ENCODE assay signal across 1 cellular context in the genomic region with DNA sequence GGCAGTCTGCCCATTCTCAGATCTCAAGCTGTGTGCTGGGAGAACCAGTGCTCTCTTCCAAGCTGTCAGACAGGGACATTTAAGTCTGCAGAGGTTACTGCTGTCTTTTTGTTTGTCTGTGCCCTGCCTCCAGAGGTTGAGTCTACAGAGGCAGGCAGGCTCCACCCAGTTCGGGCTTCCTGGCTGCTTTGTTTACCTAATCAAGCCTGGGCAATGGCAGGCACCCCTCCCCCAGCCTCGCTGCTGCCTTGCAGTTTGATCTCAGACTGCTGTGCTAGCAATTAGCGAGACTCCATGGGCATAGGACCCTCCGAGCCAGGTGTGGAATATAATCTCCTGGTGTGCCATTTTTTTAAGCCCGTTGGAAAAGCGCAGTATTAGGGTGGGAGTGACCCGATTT.
TF ChIP-seq lines count a peak whose summit lies in the region.
"Not testable (repeated sequence)": the region's sequence is repeated elsewhere in the genome, so short reads cannot be mapped to it uniquely, and the experiment has no call there.

No MANE protein-coding gene starts in this region.

TF ChIP-seq in HepG2, 621 proteins besides CTCF, POLR2A, EP300 and RAD21 (continued from another document and continues in another):
- TF ChIP-seq HIC2 (CRISPR knock-in tag; IDR thresholded peaks at IDR 0.05; ENCODE audit: low read depth) (peak; percentile 54; the same call in 1 of the 2 replicates), SOX13 (CRISPR knock-in tag; conservative IDR thresholded peaks at IDR 0.05 in 1 of 2, IDR thresholded peaks at IDR 0.05 in 1 of 2) (peak in 1 of 2 experiments; percentile 27; a peak in 1 of 4 replicates), ZNF556 (CRISPR knock-in tag; IDR thresholded peaks at IDR 0.05; ENCODE audit: borderline replicate concordance) (0 out of 2 replicates have a peak, but pooled peaks have one; percentile 52), GABPB1 (CRISPR knock-in tag; IDR thresholded peaks at IDR 0.05) (0 out of 2 replicates have a peak, but pooled peaks have one; percentile 27), ZNF292 (CRISPR knock-in tag; IDR thresholded peaks at IDR 0.05; ENCODE audit: borderline replicate concordance, low read depth) (peak; percentile 90; the same call in 1 of the 2 replicates), SOX6 (CRISPR knock-in tag; IDR thresholded peaks at IDR 0.05) (peak; percentile 41; the same call in 1 of the 2 replicates), KAT8 (CRISPR knock-in tag; IDR thresholded peaks at IDR 0.05) (peak; percentile 44; the same call in 1 of the 2 replicates), FOXA1 (CRISPR knock-in tag; IDR thresholded peaks at IDR 0.05) (peak; percentile 87), ETV5 (CRISPR knock-in tag; IDR thresholded peaks at IDR 0.05; ENCODE audit: borderline replicate concordance) (0 out of 2 replicates have a peak, but pooled peaks have one; percentile 9), DPF2 (CRISPR knock-in tag; IDR thresholded peaks at IDR 0.05; ENCODE audit: borderline replicate concordance, low read depth) (0 out of 2 replicates have a peak, but pooled peaks have one; percentile 50), ELF3 (CRISPR knock-in tag; IDR thresholded peaks at IDR 0.05) (0 out of 2 replicates have a peak, but pooled peaks have one; percentile 19), THAP9 (CRISPR knock-in tag; IDR thresholded peaks at IDR 0.05; ENCODE audit: borderline replicate concordance) (peak; percentile 46; the same call in 1 of the 2 replicates), SALL1 (CRISPR knock-in tag; IDR thresholded peaks at IDR 0.05) (0 out of 2 replicates have a peak, but pooled peaks have one; percentile 41), ESRRA (CRISPR knock-in tag; IDR thresholded peaks at IDR 0.05; ENCODE audit: low read depth) (peak; percentile 36; the same call in 1 of the 2 replicates), NR2F1 (CRISPR knock-in tag; IDR thresholded peaks at IDR 0.05) (0 out of 4 replicates have a peak, but pooled peaks of 1 of the 2 experiments have one; percentile 19), SAP130 (CRISPR knock-in tag; IDR thresholded peaks at IDR 0.05; ENCODE audit: low read depth) (peak; percentile 43; the same call in 1 of the 2 replicates), ZNF644 (CRISPR knock-in tag; IDR thresholded peaks at IDR 0.05; ENCODE audit: low read depth) (0 out of 2 replicates have a peak, but pooled peaks have one; percentile 28), ZNF687 (CRISPR knock-in tag; IDR thresholded peaks at IDR 0.05) (peak; percentile 47), MED1 (CRISPR knock-in tag; IDR thresholded peaks at IDR 0.05) (0 out of 2 replicates have a peak, but pooled peaks have one; percentile 23), SP5 (CRISPR knock-in tag; IDR thresholded peaks at IDR 0.05; ENCODE audit: borderline replicate concordance, low read depth) (peak; percentile 57; the same call in 1 of the 2 replicates)
- not testable (repeated sequence) for TF ChIP-seq SOX13, SOX6, FOXA1 (IDR thresholded peaks at IDR 0.05)
- TF ChIP-seq, protein P1, sequence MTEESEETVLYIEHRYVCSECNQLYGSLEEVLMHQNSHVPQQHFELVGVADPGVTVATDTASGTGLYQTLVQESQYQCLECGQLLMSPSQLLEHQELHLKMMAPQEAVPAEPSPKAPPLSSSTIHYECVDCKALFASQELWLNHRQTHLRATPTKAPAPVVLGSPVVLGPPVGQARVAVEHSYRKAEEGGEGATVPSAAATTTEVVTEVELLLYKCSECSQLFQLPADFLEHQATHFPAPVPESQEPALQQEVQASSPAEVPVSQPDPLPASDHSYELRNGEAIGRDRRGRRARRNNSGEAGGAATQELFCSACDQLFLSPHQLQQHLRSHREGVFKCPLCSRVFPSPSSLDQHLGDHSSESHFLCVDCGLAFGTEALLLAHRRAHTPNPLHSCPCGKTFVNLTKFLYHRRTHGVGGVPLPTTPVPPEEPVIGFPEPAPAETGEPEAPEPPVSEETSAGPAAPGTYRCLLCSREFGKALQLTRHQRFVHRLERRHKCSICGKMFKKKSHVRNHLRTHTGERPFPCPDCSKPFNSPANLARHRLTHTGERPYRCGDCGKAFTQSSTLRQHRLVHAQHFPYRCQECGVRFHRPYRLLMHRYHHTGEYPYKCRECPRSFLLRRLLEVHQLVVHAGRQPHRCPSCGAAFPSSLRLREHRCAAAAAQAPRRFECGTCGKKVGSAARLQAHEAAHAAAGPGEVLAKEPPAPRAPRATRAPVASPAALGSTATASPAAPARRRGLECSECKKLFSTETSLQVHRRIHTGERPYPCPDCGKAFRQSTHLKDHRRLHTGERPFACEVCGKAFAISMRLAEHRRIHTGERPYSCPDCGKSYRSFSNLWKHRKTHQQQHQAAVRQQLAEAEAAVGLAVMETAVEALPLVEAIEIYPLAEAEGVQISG (CRISPR knock-in tag; IDR thresholded peaks at IDR 0.05), result peak; percentile 45; the same call in 1 of the 2 replicates
- TF ChIP-seq, protein P2, sequence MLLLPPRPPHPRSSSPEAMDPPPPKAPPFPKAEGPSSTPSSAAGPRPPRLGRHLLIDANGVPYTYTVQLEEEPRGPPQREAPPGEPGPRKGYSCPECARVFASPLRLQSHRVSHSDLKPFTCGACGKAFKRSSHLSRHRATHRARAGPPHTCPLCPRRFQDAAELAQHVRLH (CRISPR knock-in tag; IDR thresholded peaks at IDR 0.05; ENCODE audit: borderline replicate concordance, low read depth), result 0 out of 2 replicates have a peak, but pooled peaks have one; percentile 37
- TF ChIP-seq, protein P3, sequence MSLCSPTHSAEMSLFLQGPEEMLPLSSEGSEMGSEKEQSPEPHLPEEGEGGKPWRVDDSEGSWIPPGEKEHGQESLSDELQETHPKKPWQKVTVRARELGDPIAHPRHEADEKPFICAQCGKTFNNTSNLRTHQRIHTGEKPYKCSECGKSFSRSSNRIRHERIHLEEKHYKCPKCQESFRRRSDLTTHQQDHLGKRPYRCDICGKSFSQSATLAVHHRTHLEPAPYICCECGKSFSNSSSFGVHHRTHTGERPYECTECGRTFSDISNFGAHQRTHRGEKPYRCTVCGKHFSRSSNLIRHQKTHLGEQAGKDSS (CRISPR knock-in tag; IDR thresholded peaks at IDR 0.05; ENCODE audit: borderline replicate concordance, low read depth), result peak; percentile 56; the same call in 1 of the 2 replicates
- TF ChIP-seq, protein P4, sequence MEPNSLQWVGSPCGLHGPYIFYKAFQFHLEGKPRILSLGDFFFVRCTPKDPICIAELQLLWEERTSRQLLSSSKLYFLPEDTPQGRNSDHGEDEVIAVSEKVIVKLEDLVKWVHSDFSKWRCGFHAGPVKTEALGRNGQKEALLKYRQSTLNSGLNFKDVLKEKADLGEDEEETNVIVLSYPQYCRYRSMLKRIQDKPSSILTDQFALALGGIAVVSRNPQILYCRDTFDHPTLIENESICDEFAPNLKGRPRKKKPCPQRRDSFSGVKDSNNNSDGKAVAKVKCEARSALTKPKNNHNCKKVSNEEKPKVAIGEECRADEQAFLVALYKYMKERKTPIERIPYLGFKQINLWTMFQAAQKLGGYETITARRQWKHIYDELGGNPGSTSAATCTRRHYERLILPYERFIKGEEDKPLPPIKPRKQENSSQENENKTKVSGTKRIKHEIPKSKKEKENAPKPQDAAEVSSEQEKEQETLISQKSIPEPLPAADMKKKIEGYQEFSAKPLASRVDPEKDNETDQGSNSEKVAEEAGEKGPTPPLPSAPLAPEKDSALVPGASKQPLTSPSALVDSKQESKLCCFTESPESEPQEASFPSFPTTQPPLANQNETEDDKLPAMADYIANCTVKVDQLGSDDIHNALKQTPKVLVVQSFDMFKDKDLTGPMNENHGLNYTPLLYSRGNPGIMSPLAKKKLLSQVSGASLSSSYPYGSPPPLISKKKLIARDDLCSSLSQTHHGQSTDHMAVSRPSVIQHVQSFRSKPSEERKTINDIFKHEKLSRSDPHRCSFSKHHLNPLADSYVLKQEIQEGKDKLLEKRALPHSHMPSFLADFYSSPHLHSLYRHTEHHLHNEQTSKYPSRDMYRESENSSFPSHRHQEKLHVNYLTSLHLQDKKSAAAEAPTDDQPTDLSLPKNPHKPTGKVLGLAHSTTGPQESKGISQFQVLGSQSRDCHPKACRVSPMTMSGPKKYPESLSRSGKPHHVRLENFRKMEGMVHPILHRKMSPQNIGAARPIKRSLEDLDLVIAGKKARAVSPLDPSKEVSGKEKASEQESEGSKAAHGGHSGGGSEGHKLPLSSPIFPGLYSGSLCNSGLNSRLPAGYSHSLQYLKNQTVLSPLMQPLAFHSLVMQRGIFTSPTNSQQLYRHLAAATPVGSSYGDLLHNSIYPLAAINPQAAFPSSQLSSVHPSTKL (CRISPR knock-in tag; IDR thresholded peaks at IDR 0.05), result peak; percentile 56; the same call in 1 of the 2 replicates
- TF ChIP-seq, protein P5, sequence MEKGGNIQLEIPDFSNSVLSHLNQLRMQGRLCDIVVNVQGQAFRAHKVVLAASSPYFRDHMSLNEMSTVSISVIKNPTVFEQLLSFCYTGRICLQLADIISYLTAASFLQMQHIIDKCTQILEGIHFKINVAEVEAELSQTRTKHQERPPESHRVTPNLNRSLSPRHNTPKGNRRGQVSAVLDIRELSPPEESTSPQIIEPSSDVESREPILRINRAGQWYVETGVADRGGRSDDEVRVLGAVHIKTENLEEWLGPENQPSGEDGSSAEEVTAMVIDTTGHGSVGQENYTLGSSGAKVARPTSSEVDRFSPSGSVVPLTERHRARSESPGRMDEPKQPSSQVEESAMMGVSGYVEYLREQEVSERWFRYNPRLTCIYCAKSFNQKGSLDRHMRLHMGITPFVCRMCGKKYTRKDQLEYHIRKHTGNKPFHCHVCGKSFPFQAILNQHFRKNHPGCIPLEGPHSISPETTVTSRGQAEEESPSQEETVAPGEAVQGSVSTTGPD (CRISPR knock-in tag; IDR thresholded peaks at IDR 0.05), result 0 out of 2 replicates have a peak, but pooled peaks have one; percentile 35
